In genomic region chr7:100072462-100072861, GRCh38 we compare ENCODE assay signal across 21 cellular contexts. TPM values are rescaled to one million over a fixed set of nuclear protein-coding genes. Genes with fewer than 3 reads are reported as not detected.
A peak's percentile ranks its signal among the peaks of the same experiment; 100 is the strongest.
DNase-seq lines count a peak whose midpoint lies in the region; ATAC-seq, FAIRE-seq and TF ChIP-seq lines count a peak whose summit lies in the region.
"Had no signal": no experiment of that assay in that cellular context is flagged by ENCODE, and none has a peak within 500 bp of the region (broad histone marks: within the 10 kb centered on the region; RNA-seq: fewer than 3 reads in every experiment).

No MANE protein-coding gene starts in this region.

- CTCF ChIA-PET in HepG2 (lab: Yijun Ruan, JAX; ENCODE audit: low intra/inter-chr PET ratio, low total read pairs): no interaction called here

- no peak overlapping the region for H3K4me2 ChIP-seq in HepG2 (ENCODE audit: low read depth, low read length)
- H3K4me2 ChIP-seq in osteoblast (ENCODE audit: insufficient read depth, low read length): no peak overlapping the region
- H3K4me2 ChIP-seq: GM23338 had no signal

- 94% methylated on average over 10 of the region's 10 CpGs for WGBS in HepG2 (ENCODE audit: low lambda C conversion rate)
- 97% methylated on average over 5 of the region's 10 CpGs for WGBS in right lobe of liver (ENCODE audit: insufficient coverage, low coverage, low lambda C conversion rate, missing lambda C conversion rate)
- WGBS in endodermal cell (ENCODE audit: insufficient coverage in 1 of 2, insufficient read length in 1 of 2), 2 experiments: 95 to 98% methylated on average over 10 of the region's 10 CpGs

- FAIRE-seq in HepG2 (lab: Jason Lieb, UNC): no peak
- FAIRE-seq: D721Med, G401.6, GM12891 had no signal

- H3K9ac ChIP-seq in HepG2 (ENCODE audit: insufficient read depth, low read depth, low read length) (no peak overlapping the region), endodermal cell (ENCODE audit: extremely low read depth, low read length, poor library complexity, severe bottlenecking) (no peak overlapping the region)

- TF ChIP-seq CTCF in HepG2 (CRISPR knock-in tag; IDR thresholded peaks at IDR 0.05) (no peak), right lobe of liver (IDR thresholded peaks at IDR 0.05) (no peak), endodermal cell (conservative IDR thresholded peaks at IDR 0.05) (no peak), osteoblast (IDR thresholded peaks at IDR 0.05; ENCODE audit: extremely low read depth, low read depth, low read length) (no peak)

- H3K9me3 ChIP-seq in HepG2 (ENCODE audit: low read length): no peaks in the 10 kb centered on the region
- peaks cover 4 to 16% (median 9%) of the 10 kb centered on the region in 4 donors for H3K9me3 ChIP-seq in right lobe of liver
- H3K9me3 ChIP-seq in endodermal cell (ENCODE audit: control insufficient read depth, low read length): peaks cover 85% of the 10 kb centered on the region
- H3K9me3 ChIP-seq in osteoblast (ENCODE audit: low read depth, low read length): peaks cover 37% of the 10 kb centered on the region

- no TSS peak for BruUV-seq in HepG2 (replicated peaks; lab: Mats Ljungman, UMichigan)

- H3K36me3 ChIP-seq in HepG2 (replicated peaks in 1 of 2; ENCODE audit: control insufficient read depth in 1 of 2, insufficient read depth in 2 of 2, low read length in 2 of 2) (peaks cover 36 to 80% of the 10 kb centered on the region in 2 experiments), right lobe of liver (peaks cover 8 to 78% (median 58%) of the 10 kb centered on the region in 4 donors), endodermal cell (ENCODE audit: control insufficient read depth, insufficient read depth, low read length) (peaks cover 94% of the 10 kb centered on the region), osteoblast (ENCODE audit: insufficient read depth, low read length) (peaks cover 79% of the 10 kb centered on the region)

- H3K4me1 Mint-ChIP-seq in endodermal cell: no peaks in the 10 kb centered on the region
- H3K4me1 Mint-ChIP-seq: CD14-positive monocyte, GM23338, H9 had no signal

- no peak for ATAC-seq in HepG2
- no peak for ATAC-seq in right lobe of liver
- ATAC-seq: CD8-positive, alpha-beta T cell; GM23338 had no signal

- H3K4me3 Mint-ChIP-seq in endodermal cell: no peak overlapping the region
- H3K4me3 Mint-ChIP-seq: B cell; CD14-positive monocyte; CD8-positive, alpha-beta T cell; GM23338; H9 had no signal

- TF ChIP-seq POLR2A in HepG2 (IDR thresholded peaks at IDR 0.05; ENCODE audit: insufficient read depth in 1 of 2, low read depth in 2 of 2, low read length in 2 of 2) (no peak), right lobe of liver (IDR thresholded peaks at IDR 0.05) (no peak)

- intact Hi-C loops in HepG2 (cut with micrococcal nuclease; ENCODE audit: unreplicated experiment) (no loop called here), right lobe of liver (cut with DNase I) (no loop called here)

- TF ChIP-seq RAD21 in HepG2 (CRISPR knock-in tag; IDR thresholded peaks at IDR 0.05): no peak

- POLR2A ChIA-PET in HepG2 (lab: Yijun Ruan, JAX): no interaction called here

- H4K20me1 ChIP-seq in HepG2 (ENCODE audit: insufficient read depth, low read length): peaks cover 13% of the 10 kb centered on the region
- peaks cover 5% of the 10 kb centered on the region for H4K20me1 ChIP-seq in osteoblast (ENCODE audit: insufficient read depth, low read length)

- peaks cover 25% of the 10 kb centered on the region for H3K79me2 ChIP-seq in HepG2 (ENCODE audit: insufficient read depth, low read length)
- H3K79me2 ChIP-seq in osteoblast (ENCODE audit: insufficient read depth, low read length): peaks cover 27% of the 10 kb centered on the region

- TF ChIP-seq EP300 in HepG2 (IDR thresholded peaks at IDR 0.05; ENCODE audit: low read depth in 2 of 2, low read length in 2 of 2) (no peak), HepG2 (CRISPR knock-in tag; IDR thresholded peaks at IDR 0.05; ENCODE audit: borderline replicate concordance) (no peak)

- H3K27ac ChIP-seq in HepG2 (ENCODE audit: extremely low read length, insufficient read depth, low read length) (no peak overlapping the region), right lobe of liver (no peak overlapping the region), endodermal cell (ENCODE audit: low read depth, low read length) (no peak overlapping the region), osteoblast (ENCODE audit: low read depth, low read length) (no peak overlapping the region)

- H2AFZ ChIP-seq in HepG2 (ENCODE audit: low read length): no peak overlapping the region
- no peak overlapping the region for H2AFZ ChIP-seq in osteoblast (ENCODE audit: low read length)
- H2AFZ ChIP-seq: GM23338 had no signal

- H3K27me3 Mint-ChIP-seq in endodermal cell (ENCODE audit: insufficient read depth): no peaks in the 10 kb centered on the region
- H3K27me3 Mint-ChIP-seq: B cell had no signal

- H3K27ac Mint-ChIP-seq in endodermal cell: no peak overlapping the region
- H3K27ac Mint-ChIP-seq: B cell; CD14-positive monocyte; CD8-positive, alpha-beta T cell; GM23338; H9 had no signal

- peaks cover 98% of the 10 kb centered on the region for H3K36me3 Mint-ChIP-seq in endodermal cell (ENCODE audit: low read depth)

- H3K27me3 ChIP-seq in HepG2 (ENCODE audit: control insufficient read depth in 1 of 2, insufficient read depth in 2 of 2, low read length in 2 of 2): no peaks in the 10 kb centered on the region
- H3K27me3 ChIP-seq in right lobe of liver: no peaks in the 10 kb centered on the region
- H3K27me3 ChIP-seq in endodermal cell (ENCODE audit: control insufficient read depth, insufficient read depth, low read length, poor library complexity, severe bottlenecking): no peaks in the 10 kb centered on the region
- no peaks in the 10 kb centered on the region for H3K27me3 ChIP-seq in osteoblast (ENCODE audit: insufficient read depth, low read length)

- peaks cover 88% of the 10 kb centered on the region for H3K9me3 Mint-ChIP-seq in endodermal cell

- in situ Hi-C loops in HepG2 (cut with HindIII; ENCODE audit: extremely low pct_ligation_motif_present, low pct_unique_long_range_greater_than_20kb): no loop called here

- no peak overlapping the region for H3K4me3 ChIP-seq in HepG2 (replicated peaks in 1 of 3; ENCODE audit: insufficient read depth in 1 of 3, low read depth in 2 of 3, low read length in 3 of 3)
- no peak overlapping the region for H3K4me3 ChIP-seq in right lobe of liver
- H3K4me3 ChIP-seq in endodermal cell (ENCODE audit: low read length): peak overlapping the region; percentile 70
- no peak overlapping the region for H3K4me3 ChIP-seq in osteoblast (ENCODE audit: insufficient read depth, low read length)

- DNase-seq in HepG2 (ENCODE audit: low spot score) (no peak), right lobe of liver (no peak), endodermal cell (no peak), osteoblast (ENCODE audit: insufficient read length, low spot score, missing footprints) (peak; percentile 13), NCI-H2196 treated with DMSO at 0.1 percent for 48 hours (lab: John Stamatoyannopoulos, UW; ENCODE audit: unreplicated experiment) (no peak), retina (no peak), AML-193 (lab: John Stamatoyannopoulos, UW) (no peak), superior temporal gyrus (ENCODE audit: extremely low spot score) (no peak)
- DNase-seq: ACHN; CD8-positive, alpha-beta T cell; COR-L47; DMS153; DMS79 treated with DMSO at 0.1 percent for 48 hours; EL; H9 had no signal

- H3K4me1 ChIP-seq in HepG2 (ENCODE audit: insufficient read depth, low read length) (peaks cover 14% of the 10 kb centered on the region), right lobe of liver (no peaks in the 10 kb centered on the region), endodermal cell (ENCODE audit: control insufficient read depth, insufficient read depth, low read length) (no peaks in the 10 kb centered on the region), osteoblast (ENCODE audit: insufficient read depth, low read length) (no peaks in the 10 kb centered on the region)

RNA-seq across cellular contexts. Expression of gene ZNF3, which starts 9.1 kb away (rescaled TPM):
- total RNA-seq in HepG2 (2016; rRNA removed; fragmentation: Illumina TruSeq; extraction: Trizol) (53.2 and 56.9 TPM in 2 replicates), right lobe of liver (10 to 100 TPM in 5 of 6 experiments, 1 to 10 TPM in 1; 9.7 to 18.8 (median 14.0) TPM), endodermal cell (10 to 100 TPM; 32.8 to 39.9 TPM), osteoblast (30.4 and 33.9 TPM in 2 replicates)
- 14.5 and 17.2 TPM in 2 replicates for total RNA-seq in HepG2 (2016; cell fraction: cytosol; rRNA removed; fragmentation: Illumina TruSeq; extraction: Trizol; ENCODE audit: low read depth)
- 49.6 and 57.2 TPM in 2 replicates for total RNA-seq in HepG2 (2016; cell fraction: insoluble cytoplasmic fraction; rRNA removed; fragmentation: Illumina TruSeq; extraction: Trizol)
- total RNA-seq in HepG2 (2016; cell fraction: membrane; rRNA removed; fragmentation: Illumina TruSeq; extraction: Trizol): 31.0 and 33.2 TPM in 2 replicates
- total RNA-seq in HepG2 (2016; cell fraction: nucleus; rRNA removed; fragmentation: Illumina TruSeq; extraction: Trizol): 75.6 and 79.7 TPM in 2 replicates
- 29.1 and 33.7 TPM in 2 replicates for polyA plus RNA-seq in HepG2 (2011; rRNA removed)
- polyA plus RNA-seq in HepG2 (2011; cell fraction: cytosol; rRNA removed): 14.7 and 19.2 TPM in 2 replicates
- polyA plus RNA-seq in HepG2 (2011; cell fraction: nucleus; rRNA removed): 57.3 and 62.4 TPM in 2 replicates
- 30.0 and 30.2 TPM in 2 replicates for polyA plus RNA-seq in HepG2 (2012)
- polyA plus RNA-seq in HepG2 (2016; cell fraction: cytosol; fragmentation: Illumina TruSeq; extraction: Trizol; ENCODE audit: low read depth): 5.1 and 5.2 TPM in 2 replicates
- 35.8 and 38.2 TPM in 2 replicates for polyA plus RNA-seq in HepG2 (2016; cell fraction: insoluble cytoplasmic fraction; fragmentation: Illumina TruSeq; extraction: Trizol; ENCODE audit: low read depth)
- polyA plus RNA-seq in HepG2 (2016; cell fraction: membrane; fragmentation: Illumina TruSeq; extraction: Trizol; ENCODE audit: low read depth): 12.2 and 13.7 TPM in 2 replicates
- 98.1 and 100 TPM in 2 replicates for polyA plus RNA-seq in HepG2 (2016; cell fraction: nucleus; fragmentation: Illumina TruSeq; extraction: Trizol; ENCODE audit: insufficient read depth, low read depth)
- polyA minus RNA-seq in HepG2 (2011; rRNA and poly(A)+ RNA removed; ENCODE audit: low replicate concordance): 32.6 and 73.5 TPM in 2 replicates
- 17.8 and 19.3 TPM in 2 replicates for polyA minus RNA-seq in HepG2 (2011; cell fraction: cytosol; rRNA and poly(A)+ RNA removed)
- polyA minus RNA-seq in HepG2 (2011; cell fraction: nucleus; rRNA and poly(A)+ RNA removed): 103 and 106 TPM in 2 replicates
- 48.7 TPM for polyA plus RNA-seq in endodermal cell (2013, experiment 1 of 2)
- 43.7 TPM for polyA plus RNA-seq in endodermal cell (2013, experiment 2 of 2)

RNA-seq across cellular contexts. Expression of gene COPS6, which starts 16.3 kb away (rescaled TPM):
- total RNA-seq in HepG2 (2016; rRNA removed; fragmentation: Illumina TruSeq; extraction: Trizol) (33.4 and 64.4 TPM in 2 replicates), right lobe of liver (10 to 100 TPM; 28.3 to 49.7 (median 42.7) TPM), endodermal cell (100 to 1,000 TPM; 109 to 121 TPM), osteoblast (42.4 and 45.6 TPM in 2 replicates)
- 9.5 and 10.2 TPM in 2 replicates for total RNA-seq in HepG2 (2016; cell fraction: cytosol; rRNA removed; fragmentation: Illumina TruSeq; extraction: Trizol; ENCODE audit: low read depth)
- total RNA-seq in HepG2 (2016; cell fraction: insoluble cytoplasmic fraction; rRNA removed; fragmentation: Illumina TruSeq; extraction: Trizol): 36.3 and 62.5 TPM in 2 replicates
- total RNA-seq in HepG2 (2016; cell fraction: membrane; rRNA removed; fragmentation: Illumina TruSeq; extraction: Trizol): 15.0 and 17.1 TPM in 2 replicates
- total RNA-seq in HepG2 (2016; cell fraction: nucleus; rRNA removed; fragmentation: Illumina TruSeq; extraction: Trizol): 28.6 and 31.2 TPM in 2 replicates
- 117 and 124 TPM in 2 replicates for polyA plus RNA-seq in HepG2 (2011; rRNA removed)
- polyA plus RNA-seq in HepG2 (2011; cell fraction: cytosol; rRNA removed): 122 and 127 TPM in 2 replicates
- 63.0 and 72.5 TPM in 2 replicates for polyA plus RNA-seq in HepG2 (2011; cell fraction: nucleus; rRNA removed)
- polyA plus RNA-seq in HepG2 (2012): 71.1 and 91.2 TPM in 2 replicates
- 26.8 and 27.5 TPM in 2 replicates for polyA plus RNA-seq in HepG2 (2016; cell fraction: cytosol; fragmentation: Illumina TruSeq; extraction: Trizol; ENCODE audit: low read depth)
- 132 and 136 TPM in 2 replicates for polyA plus RNA-seq in HepG2 (2016; cell fraction: insoluble cytoplasmic fraction; fragmentation: Illumina TruSeq; extraction: Trizol; ENCODE audit: low read depth)
- 25.7 and 26.0 TPM in 2 replicates for polyA plus RNA-seq in HepG2 (2016; cell fraction: membrane; fragmentation: Illumina TruSeq; extraction: Trizol; ENCODE audit: low read depth)
- polyA plus RNA-seq in HepG2 (2016; cell fraction: nucleus; fragmentation: Illumina TruSeq; extraction: Trizol; ENCODE audit: insufficient read depth, low read depth): 83.2 and 85.6 TPM in 2 replicates
- 104 and 348 TPM in 2 replicates for polyA minus RNA-seq in HepG2 (2011; rRNA and poly(A)+ RNA removed; ENCODE audit: low replicate concordance)
- 44.1 and 55.6 TPM in 2 replicates for polyA minus RNA-seq in HepG2 (2011; cell fraction: cytosol; rRNA and poly(A)+ RNA removed)
- polyA minus RNA-seq in HepG2 (2011; cell fraction: nucleus; rRNA and poly(A)+ RNA removed): 29.6 and 33.3 TPM in 2 replicates
- 105 TPM for polyA plus RNA-seq in endodermal cell (2013, experiment 1 of 2)
- polyA plus RNA-seq in endodermal cell (2013, experiment 2 of 2): 104 TPM

RNA-seq across cellular contexts. Expression of gene ZSCAN21, which starts 22.9 kb away (rescaled TPM):
- total RNA-seq in HepG2 (2016; rRNA removed; fragmentation: Illumina TruSeq; extraction: Trizol): 10.0 and 11.8 TPM in 2 replicates
- total RNA-seq in HepG2 (2016; cell fraction: cytosol; rRNA removed; fragmentation: Illumina TruSeq; extraction: Trizol; ENCODE audit: low read depth): 3.2 and 3.8 TPM in 2 replicates
- 9.0 and 11.1 TPM in 2 replicates for total RNA-seq in HepG2 (2016; cell fraction: insoluble cytoplasmic fraction; rRNA removed; fragmentation: Illumina TruSeq; extraction: Trizol)
- 5.6 and 5.8 TPM in 2 replicates for total RNA-seq in HepG2 (2016; cell fraction: membrane; rRNA removed; fragmentation: Illumina TruSeq; extraction: Trizol)
- 6.2 and 6.3 TPM in 2 replicates for total RNA-seq in HepG2 (2016; cell fraction: nucleus; rRNA removed; fragmentation: Illumina TruSeq; extraction: Trizol)
- polyA plus RNA-seq in HepG2 (2011; rRNA removed): 7.0 and 8.5 TPM in 2 replicates
- 6.5 and 7.7 TPM in 2 replicates for polyA plus RNA-seq in HepG2 (2011; cell fraction: cytosol; rRNA removed)
- polyA plus RNA-seq in HepG2 (2011; cell fraction: nucleus; rRNA removed): 4.4 and 4.7 TPM in 2 replicates
- polyA plus RNA-seq in HepG2 (2012): 5.6 and 6.7 TPM in 2 replicates
- polyA plus RNA-seq in HepG2 (2016; cell fraction: cytosol; fragmentation: Illumina TruSeq; extraction: Trizol; ENCODE audit: low read depth): 1.5 and 1.7 TPM in 2 replicates
- 10.0 and 11.5 TPM in 2 replicates for polyA plus RNA-seq in HepG2 (2016; cell fraction: insoluble cytoplasmic fraction; fragmentation: Illumina TruSeq; extraction: Trizol; ENCODE audit: low read depth)
- polyA plus RNA-seq in HepG2 (2016; cell fraction: membrane; fragmentation: Illumina TruSeq; extraction: Trizol; ENCODE audit: low read depth): 3.1 and 3.5 TPM in 2 replicates
- 8.6 and 9.3 TPM in 2 replicates for polyA plus RNA-seq in HepG2 (2016; cell fraction: nucleus; fragmentation: Illumina TruSeq; extraction: Trizol; ENCODE audit: insufficient read depth, low read depth)
- polyA minus RNA-seq in HepG2 (2011; rRNA and poly(A)+ RNA removed; ENCODE audit: low replicate concordance): 4.0 and 4.9 TPM in 2 replicates
- polyA minus RNA-seq in HepG2 (2011; cell fraction: cytosol; rRNA and poly(A)+ RNA removed): 2.6 and 5.7 TPM in 2 replicates
- polyA minus RNA-seq in HepG2 (2011; cell fraction: nucleus; rRNA and poly(A)+ RNA removed): 3.1 and 4.2 TPM in 2 replicates
- 1 to 10 TPM; 4.3 to 8.1 (median 5.7) TPM for total RNA-seq in right lobe of liver
- 10 to 100 TPM; 22.7 to 25.1 TPM for total RNA-seq in endodermal cell
- polyA plus RNA-seq in endodermal cell (2013, experiment 1 of 2): 18.8 TPM
- 16.1 TPM for polyA plus RNA-seq in endodermal cell (2013, experiment 2 of 2)
- 9.8 and 10.9 TPM in 2 replicates for total RNA-seq in osteoblast

RNA-seq across cellular contexts. Expression of gene MCM7, which starts 28.7 kb away (rescaled TPM):
- total RNA-seq in HepG2 (2016; rRNA removed; fragmentation: Illumina TruSeq; extraction: Trizol): 214 and 229 TPM in 2 replicates
- 19.3 and 25.3 TPM in 2 replicates for total RNA-seq in HepG2 (2016; cell fraction: cytosol; rRNA removed; fragmentation: Illumina TruSeq; extraction: Trizol; ENCODE audit: low read depth)
- 222 and 231 TPM in 2 replicates for total RNA-seq in HepG2 (2016; cell fraction: insoluble cytoplasmic fraction; rRNA removed; fragmentation: Illumina TruSeq; extraction: Trizol)
- 36.3 and 40.6 TPM in 2 replicates for total RNA-seq in HepG2 (2016; cell fraction: membrane; rRNA removed; fragmentation: Illumina TruSeq; extraction: Trizol)
- total RNA-seq in HepG2 (2016; cell fraction: nucleus; rRNA removed; fragmentation: Illumina TruSeq; extraction: Trizol): 158 and 170 TPM in 2 replicates
- polyA plus RNA-seq in HepG2 (2011; rRNA removed): 74.6 and 84.5 TPM in 2 replicates
- polyA plus RNA-seq in HepG2 (2011; cell fraction: cytosol; rRNA removed): 43.5 and 88.2 TPM in 2 replicates
- polyA plus RNA-seq in HepG2 (2011; cell fraction: nucleus; rRNA removed): 179 and 250 TPM in 2 replicates
- polyA plus RNA-seq in HepG2 (2012): 55.3 and 79.0 TPM in 2 replicates
- polyA plus RNA-seq in HepG2 (2016; cell fraction: cytosol; fragmentation: Illumina TruSeq; extraction: Trizol; ENCODE audit: low read depth): 13.7 and 15.9 TPM in 2 replicates
- 184 and 192 TPM in 2 replicates for polyA plus RNA-seq in HepG2 (2016; cell fraction: insoluble cytoplasmic fraction; fragmentation: Illumina TruSeq; extraction: Trizol; ENCODE audit: low read depth)
- 21.2 and 24.5 TPM in 2 replicates for polyA plus RNA-seq in HepG2 (2016; cell fraction: membrane; fragmentation: Illumina TruSeq; extraction: Trizol; ENCODE audit: low read depth)
- 208 and 214 TPM in 2 replicates for polyA plus RNA-seq in HepG2 (2016; cell fraction: nucleus; fragmentation: Illumina TruSeq; extraction: Trizol; ENCODE audit: insufficient read depth, low read depth)
- 187 and 581 TPM in 2 replicates for polyA minus RNA-seq in HepG2 (2011; rRNA and poly(A)+ RNA removed; ENCODE audit: low replicate concordance)
- 44.7 and 74.8 TPM in 2 replicates for polyA minus RNA-seq in HepG2 (2011; cell fraction: cytosol; rRNA and poly(A)+ RNA removed)
- polyA minus RNA-seq in HepG2 (2011; cell fraction: nucleus; rRNA and poly(A)+ RNA removed): 108 and 139 TPM in 2 replicates
- total RNA-seq in right lobe of liver: 10 to 100 TPM; 12.6 to 25.9 (median 20.8) TPM
- 100 to 1,000 TPM; 219 to 242 TPM for total RNA-seq in endodermal cell
- polyA plus RNA-seq in endodermal cell (2013, experiment 1 of 2): 247 TPM
- polyA plus RNA-seq in endodermal cell (2013, experiment 2 of 2): 223 TPM
- 28.6 and 31.2 TPM in 2 replicates for total RNA-seq in osteoblast

RNA-seq across cellular contexts. Expression of gene AP4M1, which starts 29.0 kb away (rescaled TPM):
- total RNA-seq in HepG2 (2016; rRNA removed; fragmentation: Illumina TruSeq; extraction: Trizol): 8.2 and 9.7 TPM in 2 replicates
- 4.1 and 5.3 TPM in 2 replicates for total RNA-seq in HepG2 (2016; cell fraction: cytosol; rRNA removed; fragmentation: Illumina TruSeq; extraction: Trizol; ENCODE audit: low read depth)
- 7.7 and 10.0 TPM in 2 replicates for total RNA-seq in HepG2 (2016; cell fraction: insoluble cytoplasmic fraction; rRNA removed; fragmentation: Illumina TruSeq; extraction: Trizol)
- 5.6 and 6.2 TPM in 2 replicates for total RNA-seq in HepG2 (2016; cell fraction: membrane; rRNA removed; fragmentation: Illumina TruSeq; extraction: Trizol)
- total RNA-seq in HepG2 (2016; cell fraction: nucleus; rRNA removed; fragmentation: Illumina TruSeq; extraction: Trizol): 5.9 and 11.5 TPM in 2 replicates
- polyA plus RNA-seq in HepG2 (2011; rRNA removed): 6.0 and 6.3 TPM in 2 replicates
- 3.9 and 4.9 TPM in 2 replicates for polyA plus RNA-seq in HepG2 (2011; cell fraction: cytosol; rRNA removed)
- polyA plus RNA-seq in HepG2 (2011; cell fraction: nucleus; rRNA removed): 11.1 and 15.0 TPM in 2 replicates
- polyA plus RNA-seq in HepG2 (2012): 4.9 and 5.0 TPM in 2 replicates
- 2.8 and 2.9 TPM in 2 replicates for polyA plus RNA-seq in HepG2 (2016; cell fraction: cytosol; fragmentation: Illumina TruSeq; extraction: Trizol; ENCODE audit: low read depth)
- polyA plus RNA-seq in HepG2 (2016; cell fraction: insoluble cytoplasmic fraction; fragmentation: Illumina TruSeq; extraction: Trizol; ENCODE audit: low read depth): 5.9 and 7.7 TPM in 2 replicates
- polyA plus RNA-seq in HepG2 (2016; cell fraction: membrane; fragmentation: Illumina TruSeq; extraction: Trizol; ENCODE audit: low read depth): 3.9 and 4.1 TPM in 2 replicates
- polyA plus RNA-seq in HepG2 (2016; cell fraction: nucleus; fragmentation: Illumina TruSeq; extraction: Trizol; ENCODE audit: insufficient read depth, low read depth): 13.0 and 18.6 TPM in 2 replicates
- 10.8 and 17.7 TPM in 2 replicates for polyA minus RNA-seq in HepG2 (2011; rRNA and poly(A)+ RNA removed; ENCODE audit: low replicate concordance)
- polyA minus RNA-seq in HepG2 (2011; cell fraction: cytosol; rRNA and poly(A)+ RNA removed): 3.0 and 5.2 TPM in 2 replicates
- 6.7 and 7.2 TPM in 2 replicates for polyA minus RNA-seq in HepG2 (2011; cell fraction: nucleus; rRNA and poly(A)+ RNA removed)
- total RNA-seq in right lobe of liver: 1 to 10 TPM; 2.7 to 7.3 (median 4.3) TPM
- 10 to 100 TPM; 26.3 to 31.5 TPM for total RNA-seq in endodermal cell
- polyA plus RNA-seq in endodermal cell (2013, experiment 1 of 2): 28.5 TPM
- 26.7 TPM for polyA plus RNA-seq in endodermal cell (2013, experiment 2 of 2)
- total RNA-seq in osteoblast: 19.5 and 20.0 TPM in 2 replicates
